ENCODE assay signal across 12 cellular contexts in the genomic region with DNA sequence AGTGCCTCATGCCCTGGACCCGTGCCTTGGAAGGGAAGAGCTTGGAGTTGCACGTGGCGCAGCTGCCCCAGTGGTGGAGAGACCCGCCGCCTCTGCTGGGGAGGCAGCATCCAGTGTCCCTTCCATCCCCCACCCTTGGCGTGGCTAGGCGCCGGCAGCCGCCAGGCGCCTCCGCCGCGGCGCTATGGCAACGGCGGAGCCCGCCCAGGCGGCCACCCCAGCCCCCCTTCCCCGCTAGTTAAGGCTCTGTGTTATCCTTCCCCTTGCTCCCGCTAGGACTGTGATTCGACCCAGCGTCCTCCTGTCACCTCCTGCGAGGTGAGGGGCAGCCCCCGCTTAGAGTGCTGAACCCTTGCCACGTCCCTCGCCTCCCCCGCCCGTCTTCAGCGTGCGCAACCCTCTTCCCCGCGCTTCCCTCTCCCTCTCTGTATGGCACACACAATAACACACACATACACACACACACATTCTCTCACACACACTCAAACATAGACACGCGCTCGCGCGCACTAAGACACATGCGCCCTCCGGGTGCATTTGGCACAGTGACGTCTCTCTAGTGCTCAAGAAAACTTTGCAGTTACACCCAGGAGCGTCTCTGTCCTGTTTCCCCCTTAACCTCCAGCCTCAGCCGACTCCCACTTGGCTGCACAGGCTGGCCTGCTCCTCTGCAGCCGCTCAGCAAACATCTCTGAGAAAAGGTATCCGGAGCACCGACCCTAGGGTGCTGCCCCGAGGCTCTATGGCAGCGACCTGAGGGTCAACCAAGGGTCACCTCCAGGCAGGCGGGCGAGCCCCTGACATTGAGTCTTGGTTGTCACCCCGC. TPM values are rescaled to one million over a fixed set of nuclear protein-coding genes. Genes with fewer than 3 reads are reported as not detected.
DNase-seq lines count a peak whose midpoint lies in the region; ATAC-seq and TF ChIP-seq lines count a peak whose summit lies in the region.
"Had no signal": no experiment of that assay in that cellular context is flagged by ENCODE, and none has a peak within 500 bp of the region (broad histone marks: within the 10 kb centered on the region; RNA-seq: fewer than 3 reads in every experiment).

No MANE protein-coding gene starts in this region.

- H3K9ac ChIP-seq in skeletal muscle satellite cell (ENCODE audit: low read depth, low read length): peak overlapping the region; percentile 9
- H3K9ac ChIP-seq in MM.1S (ENCODE audit: low read length): no peak overlapping the region
- H3K9ac ChIP-seq: parathyroid adenoma had no signal

- peak; percentile 65 to 75 for DNase-seq in NCI-H2081 (lab: John Stamatoyannopoulos, UW)
- no peak for DNase-seq in NCI-H2081 treated with DMSO at 0.1 percent for 48 hours (lab: John Stamatoyannopoulos, UW)
- peak; percentile 45 for DNase-seq in left cardiac atrium
- no peak for DNase-seq in MM.1S
- no peak for DNase-seq in foreskin melanocyte
- DNase-seq: 8988T had no signal

- H3K27me3 ChIP-seq in skeletal muscle satellite cell (ENCODE audit: control insufficient read depth, insufficient read depth, low read length) (peaks cover 69% of the 10 kb centered on the region), MM.1S (replicated peaks; ENCODE audit: insufficient read depth, low read length) (no peaks in the 10 kb centered on the region)

- no peaks in the 10 kb centered on the region for H4K20me1 ChIP-seq in MM.1S (ENCODE audit: insufficient read depth, low read length)

- H3K79me2 ChIP-seq in MM.1S (ENCODE audit: low read length): no peaks in the 10 kb centered on the region
- H3K79me2 ChIP-seq: parathyroid adenoma had no signal

- peak; percentile 58 for ATAC-seq in SK-N-SH treated with all-trans-retinoic acid at 6 μM for 48 hours
- ATAC-seq in left cardiac atrium: peak; percentile 81 to 85
- ATAC-seq in HG03280 (IDR thresholded peaks at IDR 0.05; ENCODE audit: unreplicated experiment): no peak
- ATAC-seq: HCT116 had no signal

- H3K4me3 ChIP-seq in skeletal muscle satellite cell (ENCODE audit: low read length) (peak overlapping the region; percentile 63), MM.1S (ENCODE audit: low read length) (no peak overlapping the region)
- H3K4me3 ChIP-seq: SJSA1 had no signal

- H3K9me3 ChIP-seq in skeletal muscle satellite cell (replicated peaks; ENCODE audit: low read length) (peaks cover 2% of the 10 kb centered on the region), MM.1S (replicated peaks; ENCODE audit: insufficient read depth, low read length) (no peaks in the 10 kb centered on the region)
- H3K9me3 ChIP-seq: SJSA1 had no signal

- TF ChIP-seq CTCF in MM.1S (IDR thresholded peaks at IDR 0.05; ENCODE audit: low read length): no peak

- H3K36me3 ChIP-seq in skeletal muscle satellite cell (ENCODE audit: insufficient read depth, low read length) (no peaks in the 10 kb centered on the region), MM.1S (replicated peaks; ENCODE audit: insufficient read depth, low read length) (no peaks in the 10 kb centered on the region)
- H3K36me3 ChIP-seq: SJSA1 had no signal

- H3K27ac ChIP-seq in MM.1S (ENCODE audit: low read length): no peak overlapping the region
- H3K27ac ChIP-seq: parathyroid adenoma, SJSA1 had no signal

- no peaks in the 10 kb centered on the region for H3F3A ChIP-seq in MM.1S (ENCODE audit: insufficient read depth, low read length)

- peak overlapping the region; percentile 72 for H3K4me2 ChIP-seq in skeletal muscle satellite cell (ENCODE audit: low read length)
- no peak overlapping the region for H3K4me2 ChIP-seq in MM.1S (ENCODE audit: low read depth, low read length)

- H3K4me1 ChIP-seq in skeletal muscle satellite cell (ENCODE audit: control insufficient read depth, insufficient read depth, low read length) (peaks cover 9% of the 10 kb centered on the region), MM.1S (ENCODE audit: low read length) (no peaks in the 10 kb centered on the region)
- H3K4me1 ChIP-seq: parathyroid adenoma, SJSA1 had no signal

- no peaks in the 10 kb centered on the region for H3K9me2 ChIP-seq in MM.1S (replicated peaks; ENCODE audit: insufficient read depth, low read length)

- H2AFZ ChIP-seq in MM.1S (ENCODE audit: low read length): no peak overlapping the region
- H2AFZ ChIP-seq: parathyroid adenoma had no signal

- intact Hi-C loops in left cardiac atrium (cut with DNase I): no loop called here

TF ChIP-seq in SK-N-SH treated with all-trans-retinoic acid at 6 μM for 48 hours, 23 proteins besides CTCF, POLR2A, EP300 and RAD21:
- TF ChIP-seq CSDC2 (CRISPR knock-in tag; IDR thresholded peaks at IDR 0.05) (0 out of 2 replicates have a peak, but pooled peaks have one; percentile 43), ZNF8 (CRISPR knock-in tag; IDR thresholded peaks at IDR 0.05) (no peak)

RNA-seq across cellular contexts. Expression of a gene that starts 8.5 kb away (rescaled TPM):
- 10 to 100 TPM in 1 of 2 donors, 1 to 10 TPM in 1; 5.0 to 12.6 TPM for total RNA-seq in left cardiac atrium
- 0.44 TPM in 1 of 2 replicates, not detected in the other for total RNA-seq in skeletal muscle satellite cell (2012; rRNA removed)

Comparison
In these comparisons a context has a peak if more than half of its experiments do, and no peak if none do; other contexts are left out.
1. DNase-seq: peak in NCI-H2081 (2 of 2) and left cardiac atrium (single experiment); none in NCI-H2081 treated with DMSO at 0.1 percent for 48 hours (single experiment), MM.1S (single experiment) and foreskin melanocyte (single experiment).